In genomic region chr7:25846722-25847121, GRCh38 we compare ENCODE assay signal across 9 cellular contexts.
DNase-seq lines count a peak whose midpoint lies in the region; ATAC-seq, FAIRE-seq and TF ChIP-seq lines count a peak whose summit lies in the region.
"Had no signal": no experiment of that assay in that cellular context is flagged by ENCODE, and none has a peak within 500 bp of the region (broad histone marks: within the 10 kb centered on the region; RNA-seq: fewer than 3 reads in every experiment).

No MANE protein-coding gene starts in this region.

- H3K36me3 ChIP-seq in muscle layer of duodenum (ENCODE audit: control insufficient read depth in 1 of 2, insufficient read depth in 2 of 2, low read length in 2 of 2), result peaks cover 0 to 8% of the 10 kb centered on the region in 2 donors

- H3K9me3 Mint-ChIP-seq in stimulated activated naive CD8-positive, alpha-beta T cell treated with anti-CD3 and anti-CD28 coated beads, Interleukin-15, amount 100 ng/mL, for 72 hours, result no peaks in the 10 kb centered on the region

- DNase-seq in A549 (ENCODE audit: low read depth in 1 of 2, low spot score in 1 of 2), result no peak
- peak; percentile 20 for DNase-seq in NCI-H1694 treated with DMSO at 0.1 percent for 48 hours (lab: John Stamatoyannopoulos, UW)
- DNase-seq in dorsolateral prefrontal cortex, result peak in 1 of 10 donors; percentile 45
- no peak for DNase-seq in NCI-H1436 treated with DMSO at 0.1 percent for 48 hours (lab: John Stamatoyannopoulos, UW)
- no peak for DNase-seq in stimulated activated CD4-positive, alpha-beta T cell treated with anti-CD3 and anti-CD28 coated beads, Interleukin-2, amount 100 ng/mL, for 48 hours
- DNase-seq in stimulated activated naive CD8-positive, alpha-beta T cell treated with anti-CD3 and anti-CD28 coated beads, Interleukin-15, amount 100 ng/mL, for 72 hours, result no peak
- DNase-seq: naive B cell had no signal

- H3K4me2 ChIP-seq in A549, result peak overlapping the region; percentile 51

- TF ChIP-seq RAD21 in A549 (conservative IDR thresholded peaks at IDR 0.05 in 1 of 2, IDR thresholded peaks at IDR 0.05 in 1 of 2), result no peak

- peaks cover 4% of the 10 kb centered on the region for H3K4me1 Mint-ChIP-seq in stimulated activated naive CD8-positive, alpha-beta T cell treated with anti-CD3 and anti-CD28 coated beads, Interleukin-15, amount 100 ng/mL, for 72 hours

- H3K27me3 Mint-ChIP-seq in stimulated activated naive CD8-positive, alpha-beta T cell treated with anti-CD3 and anti-CD28 coated beads, Interleukin-15, amount 100 ng/mL, for 72 hours, result peaks cover 59% of the 10 kb centered on the region

- TF ChIP-seq EP300 in A549 (IDR thresholded peaks at IDR 0.05), result no peak

- H3K27me3 ChIP-seq in dorsolateral prefrontal cortex, result peaks cover 0 to 5% (median under 1%) of the 10 kb centered on the region in 45 donors
- no peaks in the 10 kb centered on the region for H3K27me3 ChIP-seq in muscle layer of duodenum (ENCODE audit: low read depth, low read length)

- ATAC-seq in A549 (no peak), GM18858 (IDR thresholded peaks at IDR 0.05; ENCODE audit: unreplicated experiment) (no peak)
- ATAC-seq in stimulated activated naive CD8-positive, alpha-beta T cell treated with anti-CD3 and anti-CD28 coated beads, Interleukin-15, amount 100 ng/mL, for 72 hours, result no peak

- H3K4me3 Mint-ChIP-seq in stimulated activated naive CD8-positive, alpha-beta T cell treated with anti-CD3 and anti-CD28 coated beads, Interleukin-15, amount 100 ng/mL, for 72 hours, result no peak overlapping the region
- H3K4me3 Mint-ChIP-seq: naive B cell had no signal

- intact Hi-C loops in dorsolateral prefrontal cortex (cut with DNase I), result no loop called here

- TF ChIP-seq POLR2A in A549 (IDR thresholded peaks at IDR 0.05; ENCODE audit: low read length), result no peak

- H3K4me1 ChIP-seq in A549, result peaks cover 46% of the 10 kb centered on the region
- peaks cover 14 to 40% of the 10 kb centered on the region in 2 donors for H3K4me1 ChIP-seq in muscle layer of duodenum (ENCODE audit: control insufficient read depth in 1 of 2, insufficient read depth in 2 of 2, low read length in 2 of 2)

- POLR2A ChIA-PET in A549 (lab: Yijun Ruan, JAX), result interaction anchor here (0.5 kb wide), 1 partner anchor 31 kb away, joined by 4 read pairs; no protein-coding TSS in a partner anchor

- WGBS in A549 (ENCODE audit: missing lambda C conversion rate), result 11% methylated on average over 5 of the region's 5 CpGs

- CTCF ChIA-PET in A549 (lab: Yijun Ruan, JAX), result interaction anchor here (0.8 to 3.5 kb wide), 5 partner anchors 8 to 456 kb away, joined by 3 to 18 read pairs (median 4); no protein-coding TSS in a partner anchor

- no peak for TF ChIP-seq CTCF in A549 (IDR thresholded peaks at IDR 0.05)
- no peak for TF ChIP-seq CTCF in dorsolateral prefrontal cortex (IDR thresholded peaks at IDR 0.05 in 54 of 56, conservative IDR thresholded peaks at IDR 0.05 in 2 of 56; ENCODE audit: low read depth in 1 of 56, partially characterized antibody in 56 of 56)

- H3K4me3 ChIP-seq in A549 (no peak overlapping the region), dorsolateral prefrontal cortex (no peak overlapping the region), muscle layer of duodenum (ENCODE audit: low read depth in 1 of 2, low read length in 2 of 2) (no peak overlapping the region)

- no peak overlapping the region for H3K27ac Mint-ChIP-seq in stimulated activated naive CD8-positive, alpha-beta T cell treated with anti-CD3 and anti-CD28 coated beads, Interleukin-15, amount 100 ng/mL, for 72 hours
- H3K27ac Mint-ChIP-seq: naive B cell had no signal

- H3K27ac ChIP-seq in A549, result peak overlapping the region; percentile 2 to 60; a peak in 5 of 6 replicates
- H3K27ac ChIP-seq in dorsolateral prefrontal cortex, result peak overlapping the region in 33 of 59 donors; percentile 1 to 81 (median 29)
- H3K27ac ChIP-seq in muscle layer of duodenum (ENCODE audit: low read length), result peak overlapping the region; percentile 59

- FAIRE-seq in A549 (lab: Jason Lieb, UNC), result no peak

- no peaks in the 10 kb centered on the region for H3K9me3 ChIP-seq in A549
- no peaks in the 10 kb centered on the region for H3K9me3 ChIP-seq in muscle layer of duodenum (ENCODE audit: control insufficient read depth in 1 of 2, low read length in 2 of 2)

TF ChIP-seq in A549, 52 proteins besides CTCF, POLR2A, EP300 and RAD21:
- TF ChIP-seq ATOH8 (CRISPR knock-in tag; IDR thresholded peaks at IDR 0.05; ENCODE audit: low read depth) (no peak), MAZ (IDR thresholded peaks at IDR 0.05; ENCODE audit: borderline replicate concordance, low read depth, low read length) (no peak), REST (IDR thresholded peaks at IDR 0.05) (peak; percentile 44; the same call in 1 of the 2 replicates), E2F6 (IDR thresholded peaks at IDR 0.05; ENCODE audit: borderline replicate concordance, low read depth) (no peak), EHF (CRISPR knock-in tag; IDR thresholded peaks at IDR 0.05) (no peak), GATA3 (IDR thresholded peaks at IDR 0.05; ENCODE audit: borderline replicate concordance) (peak; percentile 19; the same call in 1 of the 2 replicates)
